Comparison of ENCODE assay signal across 19 cellular contexts in genomic region chr6:17454316-17455005, GRCh38.
DNase-seq lines count a peak whose midpoint lies in the region; ATAC-seq, FAIRE-seq and TF ChIP-seq lines count a peak whose summit lies in the region.
"Had no signal": no experiment of that assay in that cellular context is flagged by ENCODE, and none has a peak within 500 bp of the region (broad histone marks: within the 10 kb centered on the region; RNA-seq: fewer than 3 reads in every experiment).

No MANE protein-coding gene starts in this region.

- intact Hi-C loops in Right ventricle myocardium superior (cut with DNase I), result no loop called here
- intact Hi-C loops in vagina (cut with DNase I), result no loop called here

- peaks cover 11% of the 10 kb centered on the region for H3K27me3 Mint-ChIP-seq in nephron (ENCODE audit: low read depth)
- H3K27me3 Mint-ChIP-seq: brain had no signal

- no peak overlapping the region for H3K4me3 Mint-ChIP-seq in nephron
- H3K4me3 Mint-ChIP-seq: brain had no signal

- DNase-seq in Right ventricle myocardium superior (no peak), right atrium auricular region (ENCODE audit: low spot score) (no peak), brain microvascular endothelial cell (peak; percentile 21), vagina (ENCODE audit: extremely low spot score in 2 of 2) (peak in 1 of 2 donors; percentile 84), small intestine (no peak), GM19240 (ENCODE audit: insufficient read length, low spot score) (no peak)
- DNase-seq: 8988T; effector CD8-positive, alpha-beta T cell; NCI-H146; NCI-H510A; PC-3; posterior cingulate gyrus; stimulated activated CD4-positive, alpha-beta T cell treated with anti-CD3 and anti-CD28 coated beads, Interleukin-1b, Interleukin-23, amount 100 ng/mL, for 48 hours had no signal

- no peaks in the 10 kb centered on the region for H3K27me3 ChIP-seq in right atrium auricular region
- H3K27me3 ChIP-seq in brain microvascular endothelial cell (replicated peaks), result no peaks in the 10 kb centered on the region
- H3K27me3 ChIP-seq in vagina, result no peaks in the 10 kb centered on the region
- no peaks in the 10 kb centered on the region for H3K27me3 ChIP-seq in small intestine (ENCODE audit: control insufficient read depth in 2 of 2, insufficient read depth in 2 of 2, low read length in 2 of 2)
- H3K27me3 ChIP-seq: transverse colon had no signal

- H3K36me3 Mint-ChIP-seq in nephron (ENCODE audit: low read depth), result peaks cover 11% of the 10 kb centered on the region

- no peaks in the 10 kb centered on the region for H3K4me1 ChIP-seq in right atrium auricular region
- no peaks in the 10 kb centered on the region for H3K4me1 ChIP-seq in vagina
- H3K4me1 ChIP-seq in small intestine (ENCODE audit: control insufficient read depth in 2 of 2, insufficient read depth in 1 of 2, low read depth in 1 of 2, low read length in 1 of 2), result no peaks in the 10 kb centered on the region
- H3K4me1 ChIP-seq: transverse colon had no signal

- no peak overlapping the region for H3K4me3 ChIP-seq in right atrium auricular region
- H3K4me3 ChIP-seq in brain microvascular endothelial cell (ENCODE audit: low read depth, low read length), result no peak overlapping the region
- no peak overlapping the region for H3K4me3 ChIP-seq in vagina
- no peak overlapping the region for H3K4me3 ChIP-seq in small intestine (ENCODE audit: low read depth in 1 of 2, low read length in 2 of 2)
- H3K4me3 ChIP-seq: transverse colon had no signal

- TF ChIP-seq CTCF in right atrium auricular region (IDR thresholded peaks at IDR 0.05), result no peak
- no peak for TF ChIP-seq CTCF in brain microvascular endothelial cell (IDR thresholded peaks at IDR 0.05; ENCODE audit: low read depth, low read length, missing control alignments)
- no peak for TF ChIP-seq CTCF in nephron (IDR thresholded peaks at IDR 0.05; ENCODE audit: unreplicated experiment in 3 of 3)
- no peak for TF ChIP-seq CTCF in vagina (IDR thresholded peaks at IDR 0.05)

- no peaks in the 10 kb centered on the region for H3K36me3 ChIP-seq in right atrium auricular region
- no peaks in the 10 kb centered on the region for H3K36me3 ChIP-seq in brain microvascular endothelial cell (replicated peaks)
- no peaks in the 10 kb centered on the region for H3K36me3 ChIP-seq in vagina
- no peaks in the 10 kb centered on the region for H3K36me3 ChIP-seq in small intestine (ENCODE audit: control insufficient read depth in 2 of 2, insufficient read depth in 2 of 2, low read length in 2 of 2)
- H3K36me3 ChIP-seq: transverse colon had no signal

- no peak for FAIRE-seq in small intestine (lab: Jason Lieb, UNC)
- FAIRE-seq: keratinocyte had no signal

- H3K27ac Mint-ChIP-seq in nephron, result peak overlapping the region in 2 of 3 experiments; percentile 1 to 44

- peak; percentile 53 for ATAC-seq in Right ventricle myocardium superior (ENCODE audit: poor library complexity)
- no peak for ATAC-seq in HG03469 (IDR thresholded peaks at IDR 0.05; ENCODE audit: unreplicated experiment)
- ATAC-seq: HCT116, PC-3 had no signal

- TF ChIP-seq POLR2A in vagina (IDR thresholded peaks at IDR 0.05), result no peak

- H3K9me3 ChIP-seq in right atrium auricular region (no peaks in the 10 kb centered on the region), vagina (no peaks in the 10 kb centered on the region), small intestine (ENCODE audit: control insufficient read depth, low read depth) (no peaks in the 10 kb centered on the region)
- H3K9me3 ChIP-seq: transverse colon had no signal

- H3K27ac ChIP-seq in right atrium auricular region, result no peak overlapping the region
- H3K27ac ChIP-seq in brain microvascular endothelial cell, result peak overlapping the region; percentile 9
- peak overlapping the region; percentile 77 for H3K27ac ChIP-seq in vagina
- H3K27ac ChIP-seq in small intestine (ENCODE audit: low read depth in 1 of 2, low read length in 1 of 2), result no peak overlapping the region
- H3K27ac ChIP-seq: transverse colon had no signal

- in situ Hi-C loops in brain microvascular endothelial cell (cut with HindIII; ENCODE audit: low pct_ligation_motif_present, low sequenced_read_pairs), result no loop called here

- peaks cover 62% of the 10 kb centered on the region for H3K4me1 Mint-ChIP-seq in nephron

- H3K9me3 Mint-ChIP-seq in nephron, result peaks cover 2% of the 10 kb centered on the region

- WGBS in small intestine, 3 donors, result 75 to 90% (median 87%) methylated on average over 7 of the region's 7 CpGs

Comparison
In these comparisons a context has a peak if more than half of its experiments do, and no peak if none do; other contexts are left out.
1. H3K27ac ChIP-seq: peak in brain microvascular endothelial cell (single experiment) and vagina (single experiment); none in right atrium auricular region (0 of 2) and small intestine (0 of 2).